ENCODE assay signal across 1 cellular context in the genomic region with DNA sequence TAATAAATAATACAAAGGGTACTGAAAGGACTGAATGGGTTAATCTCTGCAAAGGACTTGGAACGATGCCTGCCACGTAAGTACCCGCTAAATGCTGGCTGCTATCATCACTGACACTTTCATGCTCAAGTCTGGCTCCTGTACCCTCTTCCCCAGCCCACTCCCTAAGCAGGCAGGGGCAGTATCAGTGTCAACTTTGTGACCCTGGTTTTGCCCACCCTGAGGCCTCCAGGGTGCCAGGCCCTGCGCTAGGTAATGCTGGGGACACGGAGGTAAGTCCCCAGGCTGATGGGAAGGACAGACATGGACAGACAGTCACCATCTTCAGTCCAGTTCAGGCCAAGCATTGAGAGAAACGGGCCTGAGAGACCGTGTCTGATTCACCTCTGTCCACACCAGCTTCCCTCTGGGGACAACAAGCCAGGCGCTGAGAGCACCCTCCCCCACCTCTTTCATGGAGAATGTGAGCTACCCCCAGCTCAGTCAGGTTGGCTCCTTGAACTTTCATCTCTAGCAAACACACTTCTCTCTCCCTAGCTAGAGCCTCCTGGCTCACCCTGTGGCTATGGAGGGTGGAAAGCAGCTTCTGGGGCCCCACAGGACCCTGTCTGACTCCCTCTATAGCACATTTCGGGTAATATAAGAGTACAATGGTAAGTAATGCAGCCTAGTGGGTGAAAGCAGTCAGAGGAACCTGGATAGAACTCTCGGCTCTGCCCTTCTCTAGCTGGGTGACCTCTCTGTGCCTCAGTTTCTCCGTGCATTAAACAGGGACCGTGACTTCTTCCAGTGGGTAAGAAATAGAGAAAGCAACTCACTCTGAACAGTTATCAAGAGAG.
TF ChIP-seq lines count a peak whose summit lies in the region.

No MANE protein-coding gene starts in this region.

TF ChIP-seq in K562, 482 proteins besides CTCF, POLR2A, EP300 and RAD21 (continued from another document and continues in another):
- TF ChIP-seq PML (IDR thresholded peaks at IDR 0.05; ENCODE audit: low read length) (no peak), NCOR1 (IDR thresholded peaks at IDR 0.05) (no peak), NFIX (CRISPR knock-in tag; IDR thresholded peaks at IDR 0.05; ENCODE audit: low read depth) (no peak), TAL1 (IDR thresholded peaks at IDR 0.05) (no peak), SMC3 (conservative IDR thresholded peaks at IDR 0.05; ENCODE audit: insufficient read depth, low read depth, low read length) (0 out of 2 replicates have a peak, but pooled peaks have one; percentile 7), ZBTB7A (IDR thresholded peaks at IDR 0.05; ENCODE audit: borderline replicate concordance, control insufficient read depth, low read depth, low read length) (no peak), RBM17 (IDR thresholded peaks at IDR 0.05; ENCODE audit: borderline replicate concordance, low read depth, low read length) (no peak), ZNF217 (CRISPR knock-in tag; IDR thresholded peaks at IDR 0.05) (no peak), LEF1 (IDR thresholded peaks at IDR 0.05) (no peak), FIP1L1 (IDR thresholded peaks at IDR 0.05; ENCODE audit: low read depth, low read length, poor library complexity, severe bottlenecking) (no peak), ZNF239 (CRISPR knock-in tag; IDR thresholded peaks at IDR 0.05) (no peak), HDAC6 (IDR thresholded peaks at IDR 0.05; ENCODE audit: low read depth, low read length) (no peak), GATAD2B (IDR thresholded peaks at IDR 0.05; ENCODE audit: borderline replicate concordance) (no peak), MAZ (CRISPR knock-in tag; conservative IDR thresholded peaks at IDR 0.05 in 1 of 2, IDR thresholded peaks at IDR 0.05 in 1 of 2) (no peak), MCM7 (IDR thresholded peaks at IDR 0.05) (no peak), JUN (IDR thresholded peaks at IDR 0.05; ENCODE audit: borderline replicate concordance, low read depth, low read length) (no peak), JUN (CRISPR knock-in tag; IDR thresholded peaks at IDR 0.05; ENCODE audit: borderline replicate concordance) (no peak), CEBPG (CRISPR knock-in tag; IDR thresholded peaks at IDR 0.05) (0 out of 2 replicates have a peak, but pooled peaks have one; percentile 5), CEBPG (tag; conservative IDR thresholded peaks at IDR 0.05 in 1 of 2, IDR thresholded peaks at IDR 0.05 in 1 of 2) (no peak), TRIM28 (IDR thresholded peaks at IDR 0.05) (no peak), POLR2H (tag; IDR thresholded peaks at IDR 0.05; ENCODE audit: low read depth) (no peak), SMARCC2 (IDR thresholded peaks at IDR 0.05; ENCODE audit: low read depth) (no peak), DMBX1 (CRISPR knock-in tag; IDR thresholded peaks at IDR 0.05; ENCODE audit: borderline replicate concordance) (no peak), ZNF133 (CRISPR knock-in tag; IDR thresholded peaks at IDR 0.05) (no peak), ZNF764 (CRISPR knock-in tag; IDR thresholded peaks at IDR 0.05; ENCODE audit: low read depth) (no peak), YY1 (IDR thresholded peaks at IDR 0.05; ENCODE audit: borderline replicate concordance in 1 of 3, control insufficient read depth in 1 of 3, extremely low read depth in 1 of 3, insufficient read depth in 3 of 3, insufficient read length in 1 of 3, insufficient replicate concordance in 2 of 3, low read depth in 1 of 3, low read length in 2 of 3) (peak in 1 of 3 experiments; percentile 16), U2AF2 (optimal IDR thresholded peaks at IDR 0.05; ENCODE audit: low read depth, low read length) (no peak), ZNF274 (IDR thresholded peaks at IDR 0.05; ENCODE audit: borderline replicate concordance, low read depth, low read length) (no peak), MYC (IDR thresholded peaks at IDR 0.05; ENCODE audit: low read depth, low read length) (peak; percentile 10; the same call in 1 of the 2 replicates), MYC (CRISPR knock-in tag; IDR thresholded peaks at IDR 0.05; ENCODE audit: borderline replicate concordance, low read depth) (no peak), ZNF134 (CRISPR knock-in tag; conservative IDR thresholded peaks at IDR 0.05) (no peak), PHF21A (IDR thresholded peaks at IDR 0.05; ENCODE audit: borderline replicate concordance, low read depth) (no peak), SMARCA4 (IDR thresholded peaks at IDR 0.05) (no peak), XRCC3 (IDR thresholded peaks at IDR 0.05) (no peak), CHCHD3 (CRISPR knock-in tag; IDR thresholded peaks at IDR 0.05) (no peak)
- TF ChIP-seq, protein P1, sequence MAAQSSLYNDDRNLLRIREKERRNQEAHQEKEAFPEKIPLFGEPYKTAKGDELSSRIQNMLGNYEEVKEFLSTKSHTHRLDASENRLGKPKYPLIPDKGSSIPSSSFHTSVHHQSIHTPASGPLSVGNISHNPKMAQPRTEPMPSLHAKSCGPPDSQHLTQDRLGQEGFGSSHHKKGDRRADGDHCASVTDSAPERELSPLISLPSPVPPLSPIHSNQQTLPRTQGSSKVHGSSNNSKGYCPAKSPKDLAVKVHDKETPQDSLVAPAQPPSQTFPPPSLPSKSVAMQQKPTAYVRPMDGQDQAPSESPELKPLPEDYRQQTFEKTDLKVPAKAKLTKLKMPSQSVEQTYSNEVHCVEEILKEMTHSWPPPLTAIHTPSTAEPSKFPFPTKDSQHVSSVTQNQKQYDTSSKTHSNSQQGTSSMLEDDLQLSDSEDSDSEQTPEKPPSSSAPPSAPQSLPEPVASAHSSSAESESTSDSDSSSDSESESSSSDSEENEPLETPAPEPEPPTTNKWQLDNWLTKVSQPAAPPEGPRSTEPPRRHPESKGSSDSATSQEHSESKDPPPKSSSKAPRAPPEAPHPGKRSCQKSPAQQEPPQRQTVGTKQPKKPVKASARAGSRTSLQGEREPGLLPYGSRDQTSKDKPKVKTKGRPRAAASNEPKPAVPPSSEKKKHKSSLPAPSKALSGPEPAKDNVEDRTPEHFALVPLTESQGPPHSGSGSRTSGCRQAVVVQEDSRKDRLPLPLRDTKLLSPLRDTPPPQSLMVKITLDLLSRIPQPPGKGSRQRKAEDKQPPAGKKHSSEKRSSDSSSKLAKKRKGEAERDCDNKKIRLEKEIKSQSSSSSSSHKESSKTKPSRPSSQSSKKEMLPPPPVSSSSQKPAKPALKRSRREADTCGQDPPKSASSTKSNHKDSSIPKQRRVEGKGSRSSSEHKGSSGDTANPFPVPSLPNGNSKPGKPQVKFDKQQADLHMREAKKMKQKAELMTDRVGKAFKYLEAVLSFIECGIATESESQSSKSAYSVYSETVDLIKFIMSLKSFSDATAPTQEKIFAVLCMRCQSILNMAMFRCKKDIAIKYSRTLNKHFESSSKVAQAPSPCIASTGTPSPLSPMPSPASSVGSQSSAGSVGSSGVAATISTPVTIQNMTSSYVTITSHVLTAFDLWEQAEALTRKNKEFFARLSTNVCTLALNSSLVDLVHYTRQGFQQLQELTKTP (IDR thresholded peaks at IDR 0.05; ENCODE audit: low read depth in 1 of 2, partially characterized antibody in 2 of 2): no peak
- TF ChIP-seq, protein P2, sequence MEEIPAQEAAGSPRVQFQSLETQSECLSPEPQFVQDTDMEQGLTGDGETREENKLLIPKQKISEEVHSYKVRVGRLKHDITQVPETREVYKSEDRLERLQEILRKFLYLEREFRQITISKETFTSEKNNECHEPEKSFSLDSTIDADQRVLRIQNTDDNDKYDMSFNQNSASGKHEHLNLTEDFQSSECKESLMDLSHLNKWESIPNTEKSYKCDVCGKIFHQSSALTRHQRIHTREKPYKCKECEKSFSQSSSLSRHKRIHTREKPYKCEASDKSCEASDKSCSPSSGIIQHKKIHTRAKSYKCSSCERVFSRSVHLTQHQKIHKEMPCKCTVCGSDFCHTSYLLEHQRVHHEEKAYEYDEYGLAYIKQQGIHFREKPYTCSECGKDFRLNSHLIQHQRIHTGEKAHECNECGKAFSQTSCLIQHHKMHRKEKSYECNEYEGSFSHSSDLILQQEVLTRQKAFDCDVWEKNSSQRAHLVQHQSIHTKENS (CRISPR knock-in tag; IDR thresholded peaks at IDR 0.05): no peak
- TF ChIP-seq, protein P3, sequence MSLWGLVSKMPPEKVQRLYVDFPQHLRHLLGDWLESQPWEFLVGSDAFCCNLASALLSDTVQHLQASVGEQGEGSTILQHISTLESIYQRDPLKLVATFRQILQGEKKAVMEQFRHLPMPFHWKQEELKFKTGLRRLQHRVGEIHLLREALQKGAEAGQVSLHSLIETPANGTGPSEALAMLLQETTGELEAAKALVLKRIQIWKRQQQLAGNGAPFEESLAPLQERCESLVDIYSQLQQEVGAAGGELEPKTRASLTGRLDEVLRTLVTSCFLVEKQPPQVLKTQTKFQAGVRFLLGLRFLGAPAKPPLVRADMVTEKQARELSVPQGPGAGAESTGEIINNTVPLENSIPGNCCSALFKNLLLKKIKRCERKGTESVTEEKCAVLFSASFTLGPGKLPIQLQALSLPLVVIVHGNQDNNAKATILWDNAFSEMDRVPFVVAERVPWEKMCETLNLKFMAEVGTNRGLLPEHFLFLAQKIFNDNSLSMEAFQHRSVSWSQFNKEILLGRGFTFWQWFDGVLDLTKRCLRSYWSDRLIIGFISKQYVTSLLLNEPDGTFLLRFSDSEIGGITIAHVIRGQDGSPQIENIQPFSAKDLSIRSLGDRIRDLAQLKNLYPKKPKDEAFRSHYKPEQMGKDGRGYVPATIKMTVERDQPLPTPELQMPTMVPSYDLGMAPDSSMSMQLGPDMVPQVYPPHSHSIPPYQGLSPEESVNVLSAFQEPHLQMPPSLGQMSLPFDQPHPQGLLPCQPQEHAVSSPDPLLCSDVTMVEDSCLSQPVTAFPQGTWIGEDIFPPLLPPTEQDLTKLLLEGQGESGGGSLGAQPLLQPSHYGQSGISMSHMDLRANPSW (CRISPR knock-in tag; IDR thresholded peaks at IDR 0.05): no peak
- TF ChIP-seq, protein P4, sequence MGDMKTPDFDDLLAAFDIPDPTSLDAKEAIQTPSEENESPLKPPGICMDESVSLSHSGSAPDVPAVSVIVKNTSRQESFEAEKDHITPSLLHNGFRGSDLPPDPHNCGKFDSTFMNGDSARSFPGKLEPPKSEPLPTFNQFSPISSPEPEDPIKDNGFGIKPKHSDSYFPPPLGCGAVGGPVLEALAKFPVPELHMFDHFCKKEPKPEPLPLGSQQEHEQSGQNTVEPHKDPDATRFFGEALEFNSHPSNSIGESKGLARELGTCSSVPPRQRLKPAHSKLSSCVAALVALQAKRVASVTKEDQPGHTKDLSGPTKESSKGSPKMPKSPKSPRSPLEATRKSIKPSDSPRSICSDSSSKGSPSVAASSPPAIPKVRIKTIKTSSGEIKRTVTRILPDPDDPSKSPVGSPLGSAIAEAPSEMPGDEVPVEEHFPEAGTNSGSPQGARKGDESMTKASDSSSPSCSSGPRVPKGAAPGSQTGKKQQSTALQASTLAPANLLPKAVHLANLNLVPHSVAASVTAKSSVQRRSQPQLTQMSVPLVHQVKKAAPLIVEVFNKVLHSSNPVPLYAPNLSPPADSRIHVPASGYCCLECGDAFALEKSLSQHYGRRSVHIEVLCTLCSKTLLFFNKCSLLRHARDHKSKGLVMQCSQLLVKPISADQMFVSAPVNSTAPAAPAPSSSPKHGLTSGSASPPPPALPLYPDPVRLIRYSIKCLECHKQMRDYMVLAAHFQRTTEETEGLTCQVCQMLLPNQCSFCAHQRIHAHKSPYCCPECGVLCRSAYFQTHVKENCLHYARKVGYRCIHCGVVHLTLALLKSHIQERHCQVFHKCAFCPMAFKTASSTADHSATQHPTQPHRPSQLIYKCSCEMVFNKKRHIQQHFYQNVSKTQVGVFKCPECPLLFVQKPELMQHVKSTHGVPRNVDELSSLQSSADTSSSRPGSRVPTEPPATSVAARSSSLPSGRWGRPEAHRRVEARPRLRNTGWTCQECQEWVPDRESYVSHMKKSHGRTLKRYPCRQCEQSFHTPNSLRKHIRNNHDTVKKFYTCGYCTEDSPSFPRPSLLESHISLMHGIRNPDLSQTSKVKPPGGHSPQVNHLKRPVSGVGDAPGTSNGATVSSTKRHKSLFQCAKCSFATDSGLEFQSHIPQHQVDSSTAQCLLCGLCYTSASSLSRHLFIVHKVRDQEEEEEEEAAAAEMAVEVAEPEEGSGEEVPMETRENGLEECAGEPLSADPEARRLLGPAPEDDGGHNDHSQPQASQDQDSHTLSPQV (IDR thresholded peaks at IDR 0.05): 0 out of 2 replicates have a peak, but pooled peaks have one; percentile 57
- TF ChIP-seq, protein P5, sequence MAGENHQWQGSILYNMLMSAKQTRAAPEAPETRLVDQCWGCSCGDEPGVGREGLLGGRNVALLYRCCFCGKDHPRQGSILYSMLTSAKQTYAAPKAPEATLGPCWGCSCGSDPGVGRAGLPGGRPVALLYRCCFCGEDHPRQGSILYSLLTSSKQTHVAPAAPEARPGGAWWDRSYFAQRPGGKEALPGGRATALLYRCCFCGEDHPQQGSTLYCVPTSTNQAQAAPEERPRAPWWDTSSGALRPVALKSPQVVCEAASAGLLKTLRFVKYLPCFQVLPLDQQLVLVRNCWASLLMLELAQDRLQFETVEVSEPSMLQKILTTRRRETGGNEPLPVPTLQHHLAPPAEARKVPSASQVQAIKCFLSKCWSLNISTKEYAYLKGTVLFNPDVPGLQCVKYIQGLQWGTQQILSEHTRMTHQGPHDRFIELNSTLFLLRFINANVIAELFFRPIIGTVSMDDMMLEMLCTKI (IDR thresholded peaks at IDR 0.05; ENCODE audit: partially characterized antibody): no peak
- TF ChIP-seq, protein P6, sequence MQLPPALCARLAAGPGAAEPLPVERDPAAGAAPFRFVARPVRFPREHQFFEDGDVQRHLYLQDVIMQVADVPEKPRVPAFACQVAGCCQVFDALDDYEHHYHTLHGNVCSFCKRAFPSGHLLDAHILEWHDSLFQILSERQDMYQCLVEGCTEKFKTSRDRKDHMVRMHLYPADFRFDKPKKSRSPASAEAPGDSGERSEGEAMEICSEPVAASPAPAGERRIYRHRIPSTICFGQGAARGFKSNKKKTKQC (CRISPR knock-in tag; IDR thresholded peaks at IDR 0.05): no peak
- TF ChIP-seq, protein P7, sequence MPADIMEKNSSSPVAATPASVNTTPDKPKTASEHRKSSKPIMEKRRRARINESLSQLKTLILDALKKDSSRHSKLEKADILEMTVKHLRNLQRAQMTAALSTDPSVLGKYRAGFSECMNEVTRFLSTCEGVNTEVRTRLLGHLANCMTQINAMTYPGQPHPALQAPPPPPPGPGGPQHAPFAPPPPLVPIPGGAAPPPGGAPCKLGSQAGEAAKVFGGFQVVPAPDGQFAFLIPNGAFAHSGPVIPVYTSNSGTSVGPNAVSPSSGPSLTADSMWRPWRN (IDR thresholded peaks at IDR 0.05; ENCODE audit: low read depth): no peak
- TF ChIP-seq, protein P8, sequence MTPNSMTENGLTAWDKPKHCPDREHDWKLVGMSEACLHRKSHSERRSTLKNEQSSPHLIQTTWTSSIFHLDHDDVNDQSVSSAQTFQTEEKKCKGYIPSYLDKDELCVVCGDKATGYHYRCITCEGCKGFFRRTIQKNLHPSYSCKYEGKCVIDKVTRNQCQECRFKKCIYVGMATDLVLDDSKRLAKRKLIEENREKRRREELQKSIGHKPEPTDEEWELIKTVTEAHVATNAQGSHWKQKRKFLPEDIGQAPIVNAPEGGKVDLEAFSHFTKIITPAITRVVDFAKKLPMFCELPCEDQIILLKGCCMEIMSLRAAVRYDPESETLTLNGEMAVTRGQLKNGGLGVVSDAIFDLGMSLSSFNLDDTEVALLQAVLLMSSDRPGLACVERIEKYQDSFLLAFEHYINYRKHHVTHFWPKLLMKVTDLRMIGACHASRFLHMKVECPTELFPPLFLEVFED (CRISPR knock-in tag; conservative IDR thresholded peaks at IDR 0.05): no peak
- TF ChIP-seq, protein P9, sequence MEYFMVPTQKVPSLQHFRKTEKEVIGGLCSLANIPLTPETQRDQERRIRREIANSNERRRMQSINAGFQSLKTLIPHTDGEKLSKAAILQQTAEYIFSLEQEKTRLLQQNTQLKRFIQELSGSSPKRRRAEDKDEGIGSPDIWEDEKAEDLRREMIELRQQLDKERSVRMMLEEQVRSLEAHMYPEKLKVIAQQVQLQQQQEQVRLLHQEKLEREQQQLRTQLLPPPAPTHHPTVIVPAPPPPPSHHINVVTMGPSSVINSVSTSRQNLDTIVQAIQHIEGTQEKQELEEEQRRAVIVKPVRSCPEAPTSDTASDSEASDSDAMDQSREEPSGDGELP (CRISPR knock-in tag; IDR thresholded peaks at IDR 0.05; ENCODE audit: borderline replicate concordance): no peak; the same call in 1 of the 2 replicates
